Comparison of ENCODE assay signal across 27 cellular contexts in the genomic region with DNA sequence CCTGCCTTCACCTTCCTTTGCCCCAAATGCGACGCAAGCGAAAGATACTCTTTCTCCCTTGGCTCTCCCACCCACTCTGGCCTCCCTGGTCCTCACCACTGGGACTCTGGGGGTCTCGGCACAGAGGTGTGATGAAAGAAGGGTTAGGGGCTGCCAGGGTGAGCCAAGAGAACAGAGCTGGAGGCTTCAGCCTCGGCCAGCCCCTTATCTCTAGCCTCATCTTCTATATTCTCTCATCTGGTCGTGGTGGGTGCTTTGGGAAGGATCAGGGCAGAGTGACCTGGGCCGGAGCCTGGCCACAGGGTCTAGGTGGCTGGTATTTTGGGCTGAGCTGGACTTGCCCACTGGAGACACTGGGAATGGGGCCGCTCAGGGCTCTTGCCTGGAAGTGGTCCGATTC.
"Had no signal": no experiment of that assay in that cellular context is flagged by ENCODE, and none has a peak within 500 bp of the region (broad histone marks: within the 10 kb centered on the region; RNA-seq: fewer than 3 reads in every experiment).

No MANE protein-coding gene starts in this region.

- H3K27ac ChIP-seq: body of pancreas, epithelial cell of prostate, esophagus squamous epithelium, gastroesophageal sphincter, WERI-Rb-1 had no signal

- H3K4me3 ChIP-seq: body of pancreas, esophagus squamous epithelium, gastroesophageal sphincter had no signal

- H3K27ac Mint-ChIP-seq: activated B cell treated with CpG ODN at 0.5 μM for 24 hours; activated CD8-positive, alpha-beta T cell treated with anti-CD3 and anti-CD28 coated beads for 36 hours; activated naive CD4-positive, alpha-beta T cell treated with anti-CD3 and anti-CD28 coated beads, Interleukin-2, amount 10 ng/mL, durations not matched to agents 7 days and 5 days; activated naive CD4-positive, alpha-beta T cell treated with anti-CD3 and anti-CD28 coated beads, Interleukin-2, amount 50 U/mL, for 72 hours; activated naive CD8-positive, alpha-beta T cell treated with anti-CD3 and anti-CD28 coated beads, Interleukin-2, amount 10 ng/mL, durations not matched to agents 7 days and 5 days; activated T-helper 17 cell treated with anti-CD3 and anti-CD28 coated beads, Interleukin-2, amount 50 U/mL, for 72 hours; T-helper 17 cell; T-helper 2 cell treated with Interferon-gamma antibody and Interleukin-4, amounts not matched to agents 5 μg/mL and 100 μg/mL, for 36 hours had no signal

- H3K9me3 ChIP-seq: body of pancreas, esophagus squamous epithelium had no signal

- H3K4me3 Mint-ChIP-seq: activated B cell treated with CpG ODN at 0.5 μM for 24 hours; activated CD8-positive, alpha-beta T cell treated with anti-CD3 and anti-CD28 coated beads for 36 hours; activated naive CD4-positive, alpha-beta T cell treated with anti-CD3 and anti-CD28 coated beads, Interleukin-2, amount 10 ng/mL, durations not matched to agents 7 days and 5 days; activated naive CD8-positive, alpha-beta T cell treated with anti-CD3 and anti-CD28 coated beads, Interleukin-2, amount 10 ng/mL, durations not matched to agents 7 days and 5 days; activated T-cell treated with anti-CD3 and anti-CD28 coated beads, Interleukin-2, amount 50 U/mL, for 4 hours; activated T-helper 17 cell treated with anti-CD3 and anti-CD28 coated beads, Interleukin-2, amount 50 U/mL, for 72 hours; T-helper 17 cell; T-helper 2 cell treated with Interferon-gamma antibody and Interleukin-4, amounts not matched to agents 5 μg/mL and 100 μg/mL, for 36 hours had no signal

- H3K4me1 ChIP-seq: body of pancreas, esophagus squamous epithelium, gastroesophageal sphincter had no signal

- H3K36me3 ChIP-seq: esophagus squamous epithelium, gastroesophageal sphincter, WERI-Rb-1 had no signal

- H3K4me1 Mint-ChIP-seq: activated B cell treated with CpG ODN at 0.5 μM for 24 hours; activated naive CD4-positive, alpha-beta T cell treated with anti-CD3 and anti-CD28 coated beads, Interleukin-2, amount 10 ng/mL, durations not matched to agents 7 days and 5 days; activated naive CD8-positive, alpha-beta T cell treated with anti-CD3 and anti-CD28 coated beads, Interleukin-2, amount 10 ng/mL, durations not matched to agents 7 days and 5 days; activated T-helper 17 cell treated with anti-CD3 and anti-CD28 coated beads, Interleukin-2, amount 50 U/mL, for 72 hours; T-helper 17 cell had no signal

- H3K27me3 Mint-ChIP-seq: activated B cell treated with CpG ODN at 0.5 μM for 24 hours; activated CD8-positive, alpha-beta T cell treated with anti-CD3 and anti-CD28 coated beads for 36 hours; activated naive CD4-positive, alpha-beta T cell treated with anti-CD3 and anti-CD28 coated beads, Interleukin-2, amount 10 ng/mL, durations not matched to agents 7 days and 5 days; activated naive CD8-positive, alpha-beta T cell treated with anti-CD3 and anti-CD28 coated beads, Interleukin-2, amount 10 ng/mL, durations not matched to agents 7 days and 5 days had no signal

- DNase-seq: activated B cell treated with CpG ODN at 0.5 μM for 24 hours; activated CD4-positive, alpha-beta T cell treated with anti-CD3 and anti-CD28 coated beads for 48 hours; activated CD4-positive, alpha-beta T cell treated with anti-CD3 and anti-CD28 coated beads, Interleukin-2, amount 50 U/mL, for 1 hour; activated CD4-positive, alpha-beta T cell treated with anti-CD3 and anti-CD28 coated beads, Interleukin-2, amount 50 U/mL, for 48 hours; activated CD8-positive, alpha-beta memory T cell treated with anti-CD3 and anti-CD28 coated beads for 24 hours; activated CD8-positive, alpha-beta T cell treated with anti-CD3 and anti-CD28 coated beads for 36 hours; activated gamma-delta T cell; activated naive CD4-positive, alpha-beta T cell; activated naive CD4-positive, alpha-beta T cell treated with anti-CD3 and anti-CD28 coated beads, Interleukin-2, amount 10 ng/mL, durations not matched to agents 7 days and 5 days; activated naive CD8-positive, alpha-beta T cell treated with anti-CD3 and anti-CD28 coated beads, Interleukin-2, amount 10 ng/mL, durations not matched to agents 7 days and 5 days; activated T-cell treated with anti-CD3 and anti-CD28 coated beads, Interleukin-2, amount 50 U/mL, for 4 hours; body of pancreas; caudate nucleus; effector CD8-positive, alpha-beta T cell; esophagus squamous epithelium; foreskin melanocyte; head of caudate nucleus; T-helper 1 cell; T-helper 17 cell; T1000 had no signal

- ATAC-seq: activated CD4-positive, CD25-positive, alpha-beta regulatory T cell treated with anti-CD3 and anti-CD28 coated beads, Interleukin-2, amount 50 U/mL, for 24 hours; activated CD8-positive, alpha-beta T cell treated with anti-CD3 and anti-CD28 coated beads for 36 hours; activated naive CD4-positive, alpha-beta T cell treated with anti-CD3 and anti-CD28 coated beads, Interleukin-2, amount 50 U/mL, for 72 hours; activated T-cell treated with anti-CD3 and anti-CD28 coated beads, Interleukin-2, amount 50 U/mL, for 4 hours; activated T-helper 17 cell treated with anti-CD3 and anti-CD28 coated beads, Interleukin-2, amount 50 U/mL, for 72 hours; body of pancreas; gastroesophageal sphincter; T-helper 17 cell had no signal

- H3K9me3 Mint-ChIP-seq: activated CD8-positive, alpha-beta T cell treated with anti-CD3 and anti-CD28 coated beads for 36 hours; activated naive CD4-positive, alpha-beta T cell treated with anti-CD3 and anti-CD28 coated beads, Interleukin-2, amount 10 ng/mL, durations not matched to agents 7 days and 5 days; activated naive CD4-positive, alpha-beta T cell treated with anti-CD3 and anti-CD28 coated beads, Interleukin-2, amount 50 U/mL, for 72 hours; activated T-cell treated with anti-CD3 and anti-CD28 coated beads, Interleukin-2, amount 50 U/mL, for 4 hours; activated T-helper 17 cell treated with anti-CD3 and anti-CD28 coated beads, Interleukin-2, amount 50 U/mL, for 72 hours; T-helper 2 cell treated with Interferon-gamma antibody and Interleukin-4, amounts not matched to agents 5 μg/mL and 100 μg/mL, for 36 hours had no signal

- H3K27me3 ChIP-seq: body of pancreas had no signal

- H3K36me3 Mint-ChIP-seq: activated naive CD4-positive, alpha-beta T cell treated with anti-CD3 and anti-CD28 coated beads, Interleukin-2, amount 10 ng/mL, durations not matched to agents 7 days and 5 days; activated naive CD4-positive, alpha-beta T cell treated with anti-CD3 and anti-CD28 coated beads, Interleukin-2, amount 50 U/mL, for 72 hours; activated naive CD8-positive, alpha-beta T cell treated with anti-CD3 and anti-CD28 coated beads, Interleukin-2, amount 10 ng/mL, durations not matched to agents 7 days and 5 days had no signal
